36 cellular contexts compared by ENCODE assay signal in genomic region chr5:151953833-151954232, GRCh38. TPM values are rescaled to one million over a fixed set of nuclear protein-coding genes. Genes with fewer than 3 reads are reported as not detected.
"Had no signal": no experiment of that assay in that cellular context is flagged by ENCODE, and none has a peak within 500 bp of the region (broad histone marks: within the 10 kb centered on the region; RNA-seq: fewer than 3 reads in every experiment).

No MANE protein-coding gene starts in this region.

- H3K4me3 Mint-ChIP-seq: activated B cell treated with CpG ODN at 0.5 μM for 24 hours; activated CD4-positive, alpha-beta memory T cell treated with anti-CD3 and anti-CD28 coated beads, Interleukin-2, amount 10 ng/mL, durations not matched to agents 7 days and 5 days; activated CD4-positive, alpha-beta T cell treated with anti-CD3 and anti-CD28 coated beads, Interleukin-2, amount 10 ng/mL, durations not matched to agents 7 days and 5 days; activated naive CD8-positive, alpha-beta T cell; activated T-cell treated with anti-CD3 and anti-CD28 coated beads, Interleukin-2, amount 50 U/mL, for 24 hours; activated T-cell treated with anti-CD3 and anti-CD28 coated beads, Interleukin-2, amount 50 U/mL, for 72 hours; activated T-helper 17 cell treated with anti-CD3 and anti-CD28 coated beads, Interleukin-2, amount 50 U/mL, for 72 hours; central memory CD8-positive, alpha-beta T cell; dendritic cell treated with granulocyte-macrophage colony-stimulating factor and Interleukin-4, amounts not matched to agents 40 ng/mL and 50 ng/mL, for 4 days; endodermal cell had no signal

- H3K9me3 Mint-ChIP-seq: activated B cell treated with CpG ODN at 0.5 μM for 24 hours; activated CD4-positive, alpha-beta memory T cell treated with anti-CD3 and anti-CD28 coated beads, Interleukin-2, amount 10 ng/mL, durations not matched to agents 7 days and 5 days; activated CD4-positive, alpha-beta T cell treated with anti-CD3 and anti-CD28 coated beads, Interleukin-2, amount 10 ng/mL, durations not matched to agents 7 days and 5 days; activated T-cell treated with anti-CD3 and anti-CD28 coated beads, Interleukin-2, amount 50 U/mL, for 24 hours; activated T-cell treated with anti-CD3 and anti-CD28 coated beads, Interleukin-2, amount 50 U/mL, for 72 hours; activated T-helper 17 cell treated with anti-CD3 and anti-CD28 coated beads, Interleukin-2, amount 50 U/mL, for 72 hours; central memory CD8-positive, alpha-beta T cell; dendritic cell treated with granulocyte-macrophage colony-stimulating factor and Interleukin-4, amounts not matched to agents 40 ng/mL and 50 ng/mL, for 4 days; endodermal cell had no signal

- H3K27ac Mint-ChIP-seq: activated B cell treated with CpG ODN at 0.5 μM for 24 hours; activated CD4-positive, alpha-beta memory T cell treated with anti-CD3 and anti-CD28 coated beads, Interleukin-2, amount 10 ng/mL, durations not matched to agents 7 days and 5 days; activated CD4-positive, alpha-beta T cell treated with anti-CD3 and anti-CD28 coated beads, Interleukin-2, amount 10 ng/mL, durations not matched to agents 7 days and 5 days; activated naive CD8-positive, alpha-beta T cell; activated T-cell treated with anti-CD3 and anti-CD28 coated beads, Interleukin-2, amount 50 U/mL, for 24 hours; activated T-cell treated with anti-CD3 and anti-CD28 coated beads, Interleukin-2, amount 50 U/mL, for 72 hours; activated T-helper 17 cell treated with anti-CD3 and anti-CD28 coated beads, Interleukin-2, amount 50 U/mL, for 72 hours; dendritic cell treated with granulocyte-macrophage colony-stimulating factor and Interleukin-4, amounts not matched to agents 40 ng/mL and 50 ng/mL, for 4 days; endodermal cell had no signal

- H3K9me3 ChIP-seq: gastrocnemius medialis, heart left ventricle had no signal

- H3K36me3 ChIP-seq: brain microvascular endothelial cell, gastrocnemius medialis, heart left ventricle had no signal

- H3K27ac ChIP-seq: brain microvascular endothelial cell, coronary artery, dorsolateral prefrontal cortex, foreskin keratinocyte, gastrocnemius medialis, heart left ventricle, VCaP had no signal

- H3K4me1 ChIP-seq: foreskin keratinocyte, gastrocnemius medialis, heart left ventricle had no signal

- H3K4me3 ChIP-seq: coronary artery, dorsolateral prefrontal cortex, gastrocnemius medialis, heart left ventricle had no signal

- ATAC-seq: activated CD4-positive, CD25-positive, alpha-beta regulatory T cell treated with anti-CD3 and anti-CD28 coated beads, Interleukin-2, amount 50 U/mL, for 24 hours; activated T-cell treated with anti-CD3 and anti-CD28 coated beads, Interleukin-2, amount 50 U/mL, for 72 hours; activated T-helper 17 cell treated with anti-CD3 and anti-CD28 coated beads, Interleukin-2, amount 50 U/mL, for 72 hours; esophagus mucosa; foreskin keratinocyte; gastrocnemius medialis; heart left ventricle had no signal

- H3K27me3 Mint-ChIP-seq: activated CD4-positive, alpha-beta memory T cell treated with anti-CD3 and anti-CD28 coated beads, Interleukin-2, amount 10 ng/mL, durations not matched to agents 7 days and 5 days; activated naive CD8-positive, alpha-beta T cell; activated T-cell treated with anti-CD3 and anti-CD28 coated beads, Interleukin-2, amount 50 U/mL, for 24 hours; activated T-helper 17 cell treated with anti-CD3 and anti-CD28 coated beads, Interleukin-2, amount 50 U/mL, for 72 hours; dendritic cell treated with granulocyte-macrophage colony-stimulating factor and Interleukin-4, amounts not matched to agents 40 ng/mL and 50 ng/mL, for 4 days had no signal

- H3K27me3 ChIP-seq: brain microvascular endothelial cell, foreskin keratinocyte, gastrocnemius medialis, heart left ventricle had no signal

- H3K36me3 Mint-ChIP-seq: activated naive CD8-positive, alpha-beta T cell had no signal

- DNase-seq: activated B cell treated with CpG ODN at 0.5 μM for 24 hours; activated CD4-positive, alpha-beta memory T cell treated with anti-CD3 and anti-CD28 coated beads, Interleukin-2, amount 10 ng/mL, durations not matched to agents 7 days and 5 days; activated CD4-positive, alpha-beta T cell treated with anti-CD3 and anti-CD28 coated beads, Interleukin-2, amount 10 ng/mL, durations not matched to agents 7 days and 5 days; activated CD4-positive, alpha-beta T cell treated with anti-CD3 and anti-CD28 coated beads, Interleukin-2, amount 50 U/mL, for 4 hours; activated CD8-positive, alpha-beta memory T cell treated with anti-CD3 and anti-CD28 coated beads, Interleukin-2, amount 50 U/mL, for 48 hours; activated effector memory CD4-positive, alpha-beta T cell treated with Interleukin-2 at 50 U/mL for 16 hours; activated gamma-delta T cell treated with Interleukin-2 at 50 U/mL for 16 hours; activated naive CD4-positive, alpha-beta T cell treated with anti-CD3 and anti-CD28 coated beads, Interleukin-2, amount 50 U/mL, for 16 hours; activated naive CD4-positive, alpha-beta T cell treated with Interleukin-2 at 50 U/mL for 16 hours; activated T-cell treated with anti-CD3 and anti-CD28 coated beads for 4 hours; activated T-cell treated with anti-CD3 and anti-CD28 coated beads, Interleukin-2, amount 50 U/mL, for 24 hours; activated T-cell treated with anti-CD3 and anti-CD28 coated beads, Interleukin-2, amount 50 U/mL, for 72 hours; amniotic stem cell; anterior cingulate cortex; brain microvascular endothelial cell; dorsolateral prefrontal cortex; effector memory CD4-positive, alpha-beta T cell; endodermal cell; foreskin keratinocyte; gastrocnemius medialis; glutamatergic neuron; heart left ventricle; T-helper 2 cell had no signal

RNA-seq across cellular contexts. Expression of gene GLRA1, which starts 29.2 kb away (rescaled TPM):
- total RNA-seq: activated B cell treated with CpG ODN at 0.5 μM for 24 hours; activated CD4-positive, alpha-beta memory T cell treated with anti-CD3 and anti-CD28 coated beads, Interleukin-2, amount 10 ng/mL, durations not matched to agents 7 days and 5 days; activated CD4-positive, alpha-beta T cell treated with anti-CD3 and anti-CD28 coated beads, Interleukin-2, amount 10 ng/mL, durations not matched to agents 7 days and 5 days; activated T-cell treated with anti-CD3 and anti-CD28 coated beads, Interleukin-2, amount 50 U/mL, for 72 hours; activated T-helper 17 cell treated with anti-CD3 and anti-CD28 coated beads, Interleukin-2, amount 50 U/mL, for 72 hours; astrocyte; bronchial epithelial cell; cardiac septum; endodermal cell; epithelial cell of proximal tubule; esophagus mucosa; foreskin keratinocyte; gastrocnemius medialis; heart left ventricle; T-helper 1 cell treated with Interleukin-12 subunit alpha and Interleukin-12 subunit beta and Interleukin-4 antibody, amounts not matched to agents 30 ng/mL and 1 ng/mL, for 36 hours had no signal
